9 cellular contexts compared by ENCODE assay signal in genomic region chr17:49742256-49742655, GRCh38. TPM values are rescaled to one million over a fixed set of nuclear protein-coding genes. Genes with fewer than 3 reads are reported as not detected.
A peak's percentile ranks its signal among the peaks of the same experiment; 100 is the strongest.
DNase-seq lines count a peak whose midpoint lies in the region; ATAC-seq and TF ChIP-seq lines count a peak whose summit lies in the region.
"Had no signal": no experiment of that assay in that cellular context is flagged by ENCODE, and none has a peak within 500 bp of the region (broad histone marks: within the 10 kb centered on the region; RNA-seq: fewer than 3 reads in every experiment).

No MANE protein-coding gene starts in this region.

- H3K27ac Mint-ChIP-seq in activated naive CD8-positive, alpha-beta T cell treated with anti-CD3 and anti-CD28 coated beads, Interleukin-2, amount 10 ng/mL, durations not matched to agents 7 days and 5 days, result peak overlapping the region; percentile 99
- peak overlapping the region; percentile 100 for H3K27ac Mint-ChIP-seq in memory B cell

- H3K4me3 ChIP-seq in AG10803 (ENCODE audit: low read length), result no peak overlapping the region
- H3K4me3 ChIP-seq in KMS-11 (IDR thresholded peaks at IDR 0.05; ENCODE audit: insufficient read depth, low read depth, low read length), result no peak overlapping the region

- POLR2A ChIA-PET in activated naive CD8-positive, alpha-beta T cell treated with anti-CD3 and anti-CD28 coated beads, Interleukin-2, amount 10 ng/mL, durations not matched to agents 7 days and 5 days (lab: Charles Lee), result interaction anchor here (1.4 to 5.7 kb wide), 3 partner anchors 20 to 46 kb away, joined by 5 to 68 read pairs (median 7); partner anchors contain the start of genes FAM117A, KAT7 and SLC35B1

- peak overlapping the region; percentile 58 for H3K9ac ChIP-seq in KMS-11

- H3K4me2 ChIP-seq in KMS-11, result peak overlapping the region; percentile 87

- H3K36me3 ChIP-seq in KMS-11 (ENCODE audit: insufficient read depth), result no peaks in the 10 kb centered on the region

- H3K27ac ChIP-seq in KMS-11, result peak overlapping the region; percentile 95

- DNase-seq in AG10803 (ENCODE audit: low read depth) (peak; percentile 29), memory B cell (ENCODE audit: low spot score in 2 of 2) (no peak), left lobe of liver (ENCODE audit: low spot score) (no peak)
- no peak for DNase-seq in activated naive CD8-positive, alpha-beta T cell treated with anti-CD3 and anti-CD28 coated beads, Interleukin-2, amount 10 ng/mL, durations not matched to agents 7 days and 5 days
- DNase-seq: cerebellar nuclear complex had no signal

- H2AFZ ChIP-seq in KMS-11 (ENCODE audit: low read depth), result no peak overlapping the region

- H3K4me1 Mint-ChIP-seq in activated naive CD8-positive, alpha-beta T cell treated with anti-CD3 and anti-CD28 coated beads, Interleukin-2, amount 10 ng/mL, durations not matched to agents 7 days and 5 days, result peaks cover 74% of the 10 kb centered on the region
- H3K4me1 Mint-ChIP-seq in memory B cell, result peaks cover 68% of the 10 kb centered on the region

- H3K27me3 ChIP-seq in KMS-11 (ENCODE audit: insufficient read depth, low read depth), result no peaks in the 10 kb centered on the region

- no peaks in the 10 kb centered on the region for H3K27me3 Mint-ChIP-seq in activated naive CD8-positive, alpha-beta T cell treated with anti-CD3 and anti-CD28 coated beads, Interleukin-2, amount 10 ng/mL, durations not matched to agents 7 days and 5 days
- no peaks in the 10 kb centered on the region for H3K27me3 Mint-ChIP-seq in memory B cell

- TF ChIP-seq CTCF in AG10803 (conservative IDR thresholded peaks at IDR 0.05; ENCODE audit: low read length), result no peak
- TF ChIP-seq CTCF in KMS-11 (conservative IDR thresholded peaks at IDR 0.05; ENCODE audit: low read depth, low read length), result no peak

- H3K4me1 ChIP-seq in KMS-11 (ENCODE audit: low read depth, poor library complexity, severe bottlenecking), result peaks cover 98% of the 10 kb centered on the region

- peaks cover 92% of the 10 kb centered on the region for H3K79me2 ChIP-seq in KMS-11 (ENCODE audit: insufficient read depth, low read depth)

- ATAC-seq in activated naive CD8-positive, alpha-beta T cell treated with anti-CD3 and anti-CD28 coated beads, Interleukin-2, amount 10 ng/mL, durations not matched to agents 7 days and 5 days (ENCODE audit: low read depth), result no peak
- ATAC-seq in memory B cell (ENCODE audit: low read depth) (no peak), GM21367 (IDR thresholded peaks at IDR 0.05; ENCODE audit: unreplicated experiment) (no peak), left lobe of liver (no peak), HG03469 (IDR thresholded peaks at IDR 0.05; ENCODE audit: unreplicated experiment) (no peak), GM21825 (IDR thresholded peaks at IDR 0.05; ENCODE audit: unreplicated experiment) (no peak)

- H3K36me3 Mint-ChIP-seq in activated naive CD8-positive, alpha-beta T cell treated with anti-CD3 and anti-CD28 coated beads, Interleukin-2, amount 10 ng/mL, durations not matched to agents 7 days and 5 days, result peaks cover 27% of the 10 kb centered on the region
- peaks cover 15% of the 10 kb centered on the region for H3K36me3 Mint-ChIP-seq in memory B cell

- H3K9me3 Mint-ChIP-seq in activated naive CD8-positive, alpha-beta T cell treated with anti-CD3 and anti-CD28 coated beads, Interleukin-2, amount 10 ng/mL, durations not matched to agents 7 days and 5 days, result no peaks in the 10 kb centered on the region
- no peaks in the 10 kb centered on the region for H3K9me3 Mint-ChIP-seq in memory B cell

- no peaks in the 10 kb centered on the region for H4K20me1 ChIP-seq in KMS-11 (ENCODE audit: insufficient read depth)

- peak overlapping the region; percentile 92 for H3K4me3 Mint-ChIP-seq in activated naive CD8-positive, alpha-beta T cell treated with anti-CD3 and anti-CD28 coated beads, Interleukin-2, amount 10 ng/mL, durations not matched to agents 7 days and 5 days
- H3K4me3 Mint-ChIP-seq in memory B cell, result peak overlapping the region; percentile 85

RNA-seq across cellular contexts. Expression of gene FAM117A, which starts 21.7 kb away (rescaled TPM):
- total RNA-seq in activated naive CD8-positive, alpha-beta T cell treated with anti-CD3 and anti-CD28 coated beads, Interleukin-2, amount 10 ng/mL, durations not matched to agents 7 days and 5 days, result 10 to 100 TPM; 47.0 to 57.2 TPM
- total RNA-seq in left lobe of liver, result 5.3 TPM

RNA-seq across cellular contexts. Expression of gene SLC35B1, which starts 34.5 kb away (rescaled TPM):
- total RNA-seq in activated naive CD8-positive, alpha-beta T cell treated with anti-CD3 and anti-CD28 coated beads, Interleukin-2, amount 10 ng/mL, durations not matched to agents 7 days and 5 days, result 10 to 100 TPM; 45.9 to 48.5 TPM
- 54.5 TPM for total RNA-seq in left lobe of liver

RNA-seq across cellular contexts. Expression of gene KAT7, which starts 46.2 kb away (rescaled TPM):
- 10 to 100 TPM; 91.7 to 92.5 TPM for total RNA-seq in activated naive CD8-positive, alpha-beta T cell treated with anti-CD3 and anti-CD28 coated beads, Interleukin-2, amount 10 ng/mL, durations not matched to agents 7 days and 5 days
- 14.4 TPM for total RNA-seq in left lobe of liver
